Comparison of ENCODE assay signal across 2 cellular contexts in the genomic region with DNA sequence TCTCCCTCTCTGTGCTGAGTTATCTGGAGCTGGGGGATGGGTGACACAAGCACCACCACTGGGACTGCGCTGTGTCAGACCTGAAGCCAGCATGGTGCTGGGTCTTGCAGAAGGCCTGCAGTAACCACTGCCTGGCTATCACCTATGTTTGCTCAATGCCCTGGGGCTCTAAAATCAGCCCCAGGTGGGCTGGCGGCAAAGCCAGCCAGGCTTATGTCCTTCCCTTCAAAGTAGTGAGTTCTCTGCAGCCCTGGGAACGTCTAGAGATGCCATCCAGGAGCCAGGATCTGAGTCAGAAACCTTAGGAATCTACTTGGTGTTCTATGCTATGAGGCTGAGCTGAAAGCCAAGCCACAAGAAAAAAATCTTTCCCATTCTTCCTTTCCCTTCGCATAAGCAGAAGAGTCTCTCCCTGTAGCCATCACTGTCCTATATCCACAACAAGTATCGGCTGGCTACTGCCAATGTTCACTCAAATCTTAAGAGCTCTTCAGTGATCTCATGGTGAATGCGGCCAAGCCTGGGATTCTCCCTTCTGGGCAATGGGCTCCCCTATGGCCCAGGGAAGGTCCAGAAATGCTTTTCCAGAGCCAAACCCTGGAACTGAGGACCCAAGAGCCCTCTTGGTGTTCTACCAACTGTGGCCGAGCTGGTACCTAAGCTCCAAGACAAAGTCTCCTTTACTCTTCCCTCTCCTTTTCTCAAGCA.
TF ChIP-seq lines count a peak whose summit lies in the region.

No MANE protein-coding gene starts in this region.

TF ChIP-seq in SK-N-SH treated with all-trans-retinoic acid at 6 μM for 48 hours, 23 proteins besides CTCF, POLR2A, EP300 and RAD21 (continues in another document):
- TF ChIP-seq CSRNP3 (CRISPR knock-in tag; IDR thresholded peaks at IDR 0.05) = no peak
- TF ChIP-seq, protein P1, sequence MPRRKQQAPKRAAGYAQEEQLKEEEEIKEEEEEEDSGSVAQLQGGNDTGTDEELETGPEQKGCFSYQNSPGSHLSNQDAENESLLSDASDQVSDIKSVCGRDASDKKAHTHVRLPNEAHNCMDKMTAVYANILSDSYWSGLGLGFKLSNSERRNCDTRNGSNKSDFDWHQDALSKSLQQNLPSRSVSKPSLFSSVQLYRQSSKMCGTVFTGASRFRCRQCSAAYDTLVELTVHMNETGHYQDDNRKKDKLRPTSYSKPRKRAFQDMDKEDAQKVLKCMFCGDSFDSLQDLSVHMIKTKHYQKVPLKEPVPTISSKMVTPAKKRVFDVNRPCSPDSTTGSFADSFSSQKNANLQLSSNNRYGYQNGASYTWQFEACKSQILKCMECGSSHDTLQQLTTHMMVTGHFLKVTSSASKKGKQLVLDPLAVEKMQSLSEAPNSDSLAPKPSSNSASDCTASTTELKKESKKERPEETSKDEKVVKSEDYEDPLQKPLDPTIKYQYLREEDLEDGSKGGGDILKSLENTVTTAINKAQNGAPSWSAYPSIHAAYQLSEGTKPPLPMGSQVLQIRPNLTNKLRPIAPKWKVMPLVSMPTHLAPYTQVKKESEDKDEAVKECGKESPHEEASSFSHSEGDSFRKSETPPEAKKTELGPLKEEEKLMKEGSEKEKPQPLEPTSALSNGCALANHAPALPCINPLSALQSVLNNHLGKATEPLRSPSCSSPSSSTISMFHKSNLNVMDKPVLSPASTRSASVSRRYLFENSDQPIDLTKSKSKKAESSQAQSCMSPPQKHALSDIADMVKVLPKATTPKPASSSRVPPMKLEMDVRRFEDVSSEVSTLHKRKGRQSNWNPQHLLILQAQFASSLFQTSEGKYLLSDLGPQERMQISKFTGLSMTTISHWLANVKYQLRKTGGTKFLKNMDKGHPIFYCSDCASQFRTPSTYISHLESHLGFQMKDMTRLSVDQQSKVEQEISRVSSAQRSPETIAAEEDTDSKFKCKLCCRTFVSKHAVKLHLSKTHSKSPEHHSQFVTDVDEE (CRISPR knock-in tag; IDR thresholded peaks at IDR 0.05) = no peak
- TF ChIP-seq ARNTL (CRISPR knock-in tag; IDR thresholded peaks at IDR 0.05; ENCODE audit: borderline replicate concordance, low read depth) = no peak
- no peak for TF ChIP-seq OSR1 (CRISPR knock-in tag; IDR thresholded peaks at IDR 0.05)
- TF ChIP-seq ZNF8 (CRISPR knock-in tag; IDR thresholded peaks at IDR 0.05) = no peak
- no peak for TF ChIP-seq TCF4 (CRISPR knock-in tag; IDR thresholded peaks at IDR 0.05; ENCODE audit: borderline replicate concordance)
- no peak for TF ChIP-seq ZNF565 (CRISPR knock-in tag; conservative IDR thresholded peaks at IDR 0.05; ENCODE audit: low read depth)
- TF ChIP-seq CREB5 (CRISPR knock-in tag; IDR thresholded peaks at IDR 0.05; ENCODE audit: low read depth) = no peak
- TF ChIP-seq POU6F1 (CRISPR knock-in tag; IDR thresholded peaks at IDR 0.05; ENCODE audit: borderline replicate concordance, low read depth) = no peak
- no peak for TF ChIP-seq ZC3H10 (CRISPR knock-in tag; IDR thresholded peaks at IDR 0.05)
- TF ChIP-seq SNAI2 (CRISPR knock-in tag; IDR thresholded peaks at IDR 0.05) = no peak
- TF ChIP-seq TOX (CRISPR knock-in tag; IDR thresholded peaks at IDR 0.05; ENCODE audit: borderline replicate concordance) = no peak
- no peak for TF ChIP-seq ESRRG (CRISPR knock-in tag; IDR thresholded peaks at IDR 0.05)
- no peak for TF ChIP-seq BACH2 (CRISPR knock-in tag; IDR thresholded peaks at IDR 0.05; ENCODE audit: borderline replicate concordance)
- no peak for TF ChIP-seq GLIS3 (CRISPR knock-in tag; IDR thresholded peaks at IDR 0.05)
- TF ChIP-seq PATZ1 (CRISPR knock-in tag; IDR thresholded peaks at IDR 0.05; ENCODE audit: borderline replicate concordance) = no peak

TF ChIP-seq in SK-N-SH, 30 proteins besides CTCF, POLR2A, EP300 and RAD21:
- TF ChIP-seq GATA2 (CRISPR knock-in tag; IDR thresholded peaks at IDR 0.05) (no peak), MEF2A (IDR thresholded peaks at IDR 0.05; ENCODE audit: borderline replicate concordance, low read depth) (no peak), NRF1 (IDR thresholded peaks at IDR 0.05; ENCODE audit: low read depth, low read length) (no peak)
TF ChIP-seq in SK-N-SH: peak in this region for 0.
